Comparison of ENCODE assay signal across 1 cellular context in genomic region chr14:51157012-51157411, GRCh38.
TF ChIP-seq lines count a peak whose summit lies in the region.

No MANE protein-coding gene starts in this region.

TF ChIP-seq in K562, 482 proteins besides CTCF, POLR2A, EP300 and RAD21 (continued from another document):
- TF ChIP-seq GTF3C2 (IDR thresholded peaks at IDR 0.05; ENCODE audit: borderline replicate concordance, extremely low read depth, insufficient read length) (no peak), PBX2 (CRISPR knock-in tag; IDR thresholded peaks at IDR 0.05; ENCODE audit: low read depth) (no peak), PBX2 (tag; conservative IDR thresholded peaks at IDR 0.05; ENCODE audit: low read depth) (no peak), ZKSCAN1 (IDR thresholded peaks at IDR 0.05; ENCODE audit: low read depth, low read length) (no peak), MAX (CRISPR knock-in tag; IDR thresholded peaks at IDR 0.05) (no peak), SMARCB1 (IDR thresholded peaks at IDR 0.05; ENCODE audit: insufficient read length, low read depth) (no peak), SIN3B (IDR thresholded peaks at IDR 0.05; ENCODE audit: low read depth) (no peak), IRF1 (CRISPR knock-in tag; IDR thresholded peaks at IDR 0.05; ENCODE audit: borderline replicate concordance) (no peak), ZBTB49 (CRISPR knock-in tag; IDR thresholded peaks at IDR 0.05; ENCODE audit: borderline replicate concordance) (no peak)
